In the genomic region with DNA sequence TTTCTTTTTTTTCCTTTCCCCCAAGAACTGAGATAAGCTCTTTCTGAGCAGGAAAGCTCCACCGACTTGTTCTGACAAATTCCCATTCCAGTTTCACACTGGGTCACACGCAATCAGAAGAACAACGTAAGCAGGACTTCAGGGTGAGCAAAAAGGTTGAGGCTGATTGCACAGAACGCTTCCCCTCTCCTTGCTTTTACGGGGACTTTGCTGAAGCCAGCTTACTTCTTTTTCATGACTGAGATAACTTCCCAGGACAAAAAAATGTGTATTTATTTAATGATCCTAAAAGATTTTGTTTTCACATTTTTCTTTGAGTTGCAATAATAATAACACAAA, we compare ENCODE assay signal across 1 cellular context.
TF ChIP-seq lines count a peak whose summit lies in the region.

No MANE protein-coding gene starts in this region.

TF ChIP-seq in endothelial cell of umbilical vein, 7 proteins besides CTCF, POLR2A, EP300 and RAD21 (continued from another document):
- no peak for TF ChIP-seq FOS (IDR thresholded peaks at IDR 0.05; ENCODE audit: borderline replicate concordance, insufficient read depth, low read length)
TF ChIP-seq in endothelial cell of umbilical vein: peak in this region for 0.
